In the genomic region with DNA sequence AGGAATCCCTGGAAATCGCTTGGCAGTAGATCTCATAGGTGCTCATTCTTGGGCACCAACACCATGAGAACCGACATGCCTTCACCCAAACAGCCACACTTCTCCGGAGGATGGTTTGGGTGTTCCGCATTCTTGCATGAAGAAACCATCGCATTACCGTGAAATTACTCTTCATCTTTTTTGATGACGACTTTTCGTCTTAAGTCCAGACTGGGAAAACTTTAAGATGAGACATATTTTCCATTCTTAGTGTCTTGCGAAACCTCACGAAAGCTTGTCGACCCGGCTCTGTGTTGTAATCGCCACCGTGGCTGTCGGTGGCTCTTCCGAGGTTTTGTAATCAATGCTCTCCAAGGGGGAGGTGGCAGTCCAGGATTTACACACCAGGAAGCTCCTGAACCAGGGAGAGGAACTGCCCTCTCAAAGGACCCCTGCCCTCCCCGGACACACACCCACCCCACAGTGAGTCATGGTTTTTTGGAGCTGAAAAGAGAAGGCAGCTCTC, we compare ENCODE assay signal across 9 cellular contexts. TPM values are rescaled to one million over a fixed set of nuclear protein-coding genes. Genes with fewer than 3 reads are reported as not detected.
DNase-seq lines count a peak whose midpoint lies in the region; ATAC-seq, FAIRE-seq and TF ChIP-seq lines count a peak whose summit lies in the region.
"Had no signal": no experiment of that assay in that cellular context is flagged by ENCODE, and none has a peak within 500 bp of the region (broad histone marks: within the 10 kb centered on the region; RNA-seq: fewer than 3 reads in every experiment).

No MANE protein-coding gene starts in this region.

- FAIRE-seq in HepG2 (lab: Jason Lieb, UNC): peak; percentile 84
- FAIRE-seq: endometrium had no signal

- peak overlapping the region; percentile 92 to 100 (median 99) for H3K27ac ChIP-seq in adrenal gland
- peak overlapping the region; percentile 91 for H3K27ac ChIP-seq in HepG2 (ENCODE audit: extremely low read length, insufficient read depth, low read length)
- H3K27ac ChIP-seq in vagina: peak overlapping the region; percentile 99

- 41 to 59% (median 44%) methylated on average over 17 of the region's 17 CpGs for WGBS in adrenal gland, 4 donors
- WGBS in HepG2 (ENCODE audit: low lambda C conversion rate): 2% methylated on average over 17 of the region's 17 CpGs

- H2AFZ ChIP-seq in HepG2 (ENCODE audit: low read length): no peak overlapping the region

- peak; percentile 72 to 73; a peak in 3 of 4 replicates for TF ChIP-seq EP300 in HepG2 (IDR thresholded peaks at IDR 0.05; ENCODE audit: low read depth in 2 of 2, low read length in 2 of 2)
- peak; percentile 53; the same call in 1 of the 2 replicates for TF ChIP-seq EP300 in HepG2 (CRISPR knock-in tag; IDR thresholded peaks at IDR 0.05; ENCODE audit: borderline replicate concordance)

- H3K9me3 ChIP-seq in adrenal gland (replicated peaks in 1 of 3) (no peaks in the 10 kb centered on the region), HepG2 (ENCODE audit: low read length) (no peaks in the 10 kb centered on the region), vagina (no peaks in the 10 kb centered on the region)

- in situ Hi-C loops in HepG2 (cut with HindIII; ENCODE audit: extremely low pct_ligation_motif_present, low pct_unique_long_range_greater_than_20kb): no loop called here

- H3K4me3 ChIP-seq in adrenal gland: peak overlapping the region in 1 of 4 donors; percentile 73
- peak overlapping the region; percentile 73 to 90 (median 76) for H3K4me3 ChIP-seq in HepG2 (replicated peaks in 1 of 3; ENCODE audit: insufficient read depth in 1 of 3, low read depth in 2 of 3, low read length in 3 of 3)
- H3K4me3 ChIP-seq in vagina: peak overlapping the region; percentile 84 to 95

- TF ChIP-seq CTCF in adrenal gland (IDR thresholded peaks at IDR 0.05) (no peak), HepG2 (CRISPR knock-in tag; IDR thresholded peaks at IDR 0.05) (peak; percentile 13; the same call in 1 of the 2 replicates), vagina (IDR thresholded peaks at IDR 0.05) (no peak)

- peak in 1 of 2 donors; percentile 64 for TF ChIP-seq POLR2A in adrenal gland (IDR thresholded peaks at IDR 0.05)
- TF ChIP-seq POLR2A in HepG2 (IDR thresholded peaks at IDR 0.05; ENCODE audit: insufficient read depth in 1 of 2, low read depth in 2 of 2, low read length in 2 of 2): peak; percentile 55 to 59; a peak in 3 of 4 replicates
- TF ChIP-seq POLR2A in vagina (IDR thresholded peaks at IDR 0.05): peak in 1 of 2 donors; percentile 8

- DNase-seq in AG08396 (ENCODE audit: low spot score) (peak; percentile 45), HuH-7.5 (ENCODE audit: low spot score) (peak; percentile 81), adrenal gland (peak; percentile 51 to 89 (median 86)), HepG2 (ENCODE audit: low spot score) (peak; percentile 93), vagina (ENCODE audit: extremely low spot score in 2 of 2) (no peak), HK-2 (ENCODE audit: unreplicated experiment) (no peak)

- POLR2A ChIA-PET in HepG2 (lab: Yijun Ruan, JAX): interaction anchor here (0.6 to 4.6 kb wide), 6 partner anchors 10 to 728 kb away, joined by 3 to 126 read pairs (median 8); partner anchors contain the start of genes HMGXB4 and RBFOX2

- H3K27me3 ChIP-seq in adrenal gland (no peaks in the 10 kb centered on the region), HepG2 (ENCODE audit: control insufficient read depth in 1 of 2, insufficient read depth in 2 of 2, low read length in 2 of 2) (no peaks in the 10 kb centered on the region; a peak in 1 of 5 replicates), vagina (no peaks in the 10 kb centered on the region)

- H3K36me3 ChIP-seq in adrenal gland (replicated peaks in 1 of 2) (no peaks in the 10 kb centered on the region), HepG2 (replicated peaks in 1 of 2; ENCODE audit: control insufficient read depth in 1 of 2, insufficient read depth in 2 of 2, low read length in 2 of 2) (peaks cover 2 to 16% of the 10 kb centered on the region in 2 experiments; a peak in 2 of 5 replicates), vagina (no peaks in the 10 kb centered on the region)

- intact Hi-C loops in adrenal gland (cut with DNase I) (no loop called here), HepG2 (cut with micrococcal nuclease; ENCODE audit: unreplicated experiment) (loop anchor here (1.0 kb wide), 2 partner anchors 11 to 27 kb away; no protein-coding TSS in a partner anchor), vagina (cut with DNase I) (no loop called here)

- TF ChIP-seq RAD21 in HepG2 (CRISPR knock-in tag; IDR thresholded peaks at IDR 0.05): no peak

- no TSS peak for BruUV-seq in HepG2 (replicated peaks; lab: Mats Ljungman, UMichigan)

- no peaks in the 10 kb centered on the region; the same call in 1 of the 2 replicates for H4K20me1 ChIP-seq in HepG2 (ENCODE audit: insufficient read depth, low read length)

- peaks cover 15 to 43% of the 10 kb centered on the region in 2 donors for H3K4me1 ChIP-seq in adrenal gland (replicated peaks in 1 of 2)
- H3K4me1 ChIP-seq in HepG2 (ENCODE audit: insufficient read depth, low read length): peaks cover 46% of the 10 kb centered on the region
- H3K4me1 ChIP-seq in vagina: peaks cover 45% of the 10 kb centered on the region

- H3K9ac ChIP-seq in HepG2 (ENCODE audit: insufficient read depth, low read depth, low read length): peak overlapping the region; percentile 94

- peaks cover 34% of the 10 kb centered on the region for H3K79me2 ChIP-seq in HepG2 (ENCODE audit: insufficient read depth, low read length)

- peak overlapping the region; percentile 88 for H3K4me2 ChIP-seq in HepG2 (ENCODE audit: low read depth, low read length)

- ATAC-seq in HepG2 (peak; percentile 25; the same call in 2 of the 3 replicates), HG03432 (IDR thresholded peaks at IDR 0.05; ENCODE audit: unreplicated experiment) (no peak), GM21367 (IDR thresholded peaks at IDR 0.05; ENCODE audit: unreplicated experiment) (no peak)

- CTCF ChIA-PET in HepG2 (lab: Yijun Ruan, JAX; ENCODE audit: low intra/inter-chr PET ratio, low total read pairs): no interaction called here

TF ChIP-seq in HepG2, 621 proteins besides CTCF, POLR2A, EP300 and RAD21 (continues in another document):
- TF ChIP-seq DPF2 (CRISPR knock-in tag; IDR thresholded peaks at IDR 0.05; ENCODE audit: borderline replicate concordance, low read depth) (no peak; the same call in 1 of the 2 replicates), CREM (IDR thresholded peaks at IDR 0.05) (peak; percentile 43), CREM (CRISPR knock-in tag; IDR thresholded peaks at IDR 0.05) (no peak)

RNA-seq across cellular contexts. Expression of gene TOM1, which starts 1.7 kb away (rescaled TPM):
- 100 to 1,000 TPM in 5 of 8 donors, 10 to 100 TPM in 3; 82.8 to 188 (median 109) TPM for total RNA-seq in adrenal gland
- polyA plus RNA-seq in adrenal gland: 100 to 1,000 TPM in 2 of 3 donors, 10 to 100 TPM in 1; 96.5 to 121 (median 111) TPM
- total RNA-seq in HepG2 (2016; rRNA removed; fragmentation: Illumina TruSeq; extraction: Trizol): 26.0 and 30.8 TPM in 2 replicates
- 8.2 and 8.9 TPM in 2 replicates for total RNA-seq in HepG2 (2016; cell fraction: cytosol; rRNA removed; fragmentation: Illumina TruSeq; extraction: Trizol; ENCODE audit: low read depth)
- 27.3 and 37.6 TPM in 2 replicates for total RNA-seq in HepG2 (2016; cell fraction: insoluble cytoplasmic fraction; rRNA removed; fragmentation: Illumina TruSeq; extraction: Trizol)
- 14.9 and 15.6 TPM in 2 replicates for total RNA-seq in HepG2 (2016; cell fraction: membrane; rRNA removed; fragmentation: Illumina TruSeq; extraction: Trizol)
- 23.1 and 32.7 TPM in 2 replicates for total RNA-seq in HepG2 (2016; cell fraction: nucleus; rRNA removed; fragmentation: Illumina TruSeq; extraction: Trizol)
- 87.3 and 109 TPM in 2 replicates for polyA plus RNA-seq in HepG2 (2011; rRNA removed)
- 88.6 and 94.3 TPM in 2 replicates for polyA plus RNA-seq in HepG2 (2011; cell fraction: cytosol; rRNA removed)
- polyA plus RNA-seq in HepG2 (2011; cell fraction: nucleus; rRNA removed): 114 and 120 TPM in 2 replicates
- polyA plus RNA-seq in HepG2 (2012): 46.6 and 59.1 TPM in 2 replicates
- 7.6 and 7.8 TPM in 2 replicates for polyA plus RNA-seq in HepG2 (2016; cell fraction: cytosol; fragmentation: Illumina TruSeq; extraction: Trizol; ENCODE audit: low read depth)
- 26.3 and 33.2 TPM in 2 replicates for polyA plus RNA-seq in HepG2 (2016; cell fraction: insoluble cytoplasmic fraction; fragmentation: Illumina TruSeq; extraction: Trizol; ENCODE audit: low read depth)
- polyA plus RNA-seq in HepG2 (2016; cell fraction: membrane; fragmentation: Illumina TruSeq; extraction: Trizol; ENCODE audit: low read depth): 11.4 and 13.9 TPM in 2 replicates
- 40.8 and 47.0 TPM in 2 replicates for polyA plus RNA-seq in HepG2 (2016; cell fraction: nucleus; fragmentation: Illumina TruSeq; extraction: Trizol; ENCODE audit: insufficient read depth, low read depth)
- polyA minus RNA-seq in HepG2 (2011; rRNA and poly(A)+ RNA removed; ENCODE audit: low replicate concordance): 56.0 and 249 TPM in 2 replicates
- 41.1 and 54.6 TPM in 2 replicates for polyA minus RNA-seq in HepG2 (2011; cell fraction: cytosol; rRNA and poly(A)+ RNA removed)
- 59.4 and 74.8 TPM in 2 replicates for polyA minus RNA-seq in HepG2 (2011; cell fraction: nucleus; rRNA and poly(A)+ RNA removed)
- 120 TPM for total RNA-seq in vagina

RNA-seq across cellular contexts. Expression of gene HMGXB4, which starts 44.1 kb away (rescaled TPM):
- 10 to 100 TPM in 6 of 8 donors, 1 to 10 TPM in 2; 5.4 to 26.1 (median 19.9) TPM for total RNA-seq in adrenal gland
- polyA plus RNA-seq in adrenal gland: 10 to 100 TPM in 1 of 3 donors, 1 to 10 TPM in 2; 5.5 to 19.7 (median 9.0) TPM
- 13.9 and 14.4 TPM in 2 replicates for total RNA-seq in HepG2 (2016; rRNA removed; fragmentation: Illumina TruSeq; extraction: Trizol)
- 4.6 and 5.0 TPM in 2 replicates for total RNA-seq in HepG2 (2016; cell fraction: cytosol; rRNA removed; fragmentation: Illumina TruSeq; extraction: Trizol; ENCODE audit: low read depth)
- total RNA-seq in HepG2 (2016; cell fraction: insoluble cytoplasmic fraction; rRNA removed; fragmentation: Illumina TruSeq; extraction: Trizol): 14.4 and 14.9 TPM in 2 replicates
- total RNA-seq in HepG2 (2016; cell fraction: membrane; rRNA removed; fragmentation: Illumina TruSeq; extraction: Trizol): 7.8 and 8.6 TPM in 2 replicates
- 19.3 and 22.2 TPM in 2 replicates for total RNA-seq in HepG2 (2016; cell fraction: nucleus; rRNA removed; fragmentation: Illumina TruSeq; extraction: Trizol)
- 12.1 and 16.3 TPM in 2 replicates for polyA plus RNA-seq in HepG2 (2011; rRNA removed)
- polyA plus RNA-seq in HepG2 (2011; cell fraction: cytosol; rRNA removed): 6.8 and 8.2 TPM in 2 replicates
- 15.1 and 15.5 TPM in 2 replicates for polyA plus RNA-seq in HepG2 (2011; cell fraction: nucleus; rRNA removed)
- 8.7 and 12.7 TPM in 2 replicates for polyA plus RNA-seq in HepG2 (2012)
- polyA plus RNA-seq in HepG2 (2016; cell fraction: cytosol; fragmentation: Illumina TruSeq; extraction: Trizol; ENCODE audit: low read depth): 0.37 and 0.62 TPM in 2 replicates
- polyA plus RNA-seq in HepG2 (2016; cell fraction: insoluble cytoplasmic fraction; fragmentation: Illumina TruSeq; extraction: Trizol; ENCODE audit: low read depth): 16.2 and 17.1 TPM in 2 replicates
- 2.7 and 2.9 TPM in 2 replicates for polyA plus RNA-seq in HepG2 (2016; cell fraction: membrane; fragmentation: Illumina TruSeq; extraction: Trizol; ENCODE audit: low read depth)
- 24.2 and 30.5 TPM in 2 replicates for polyA plus RNA-seq in HepG2 (2016; cell fraction: nucleus; fragmentation: Illumina TruSeq; extraction: Trizol; ENCODE audit: insufficient read depth, low read depth)
- 38.9 and 39.2 TPM in 2 replicates for polyA minus RNA-seq in HepG2 (2011; rRNA and poly(A)+ RNA removed; ENCODE audit: low replicate concordance)
- 8.6 and 10.1 TPM in 2 replicates for polyA minus RNA-seq in HepG2 (2011; cell fraction: cytosol; rRNA and poly(A)+ RNA removed)
- 59.7 and 70.8 TPM in 2 replicates for polyA minus RNA-seq in HepG2 (2011; cell fraction: nucleus; rRNA and poly(A)+ RNA removed)
- 12.8 TPM for total RNA-seq in vagina

Comparison
In these comparisons a context has a peak if more than half of its experiments do, and no peak if none do; other contexts are left out.
1. DNase-seq: peak in AG08396 (single experiment), HuH-7.5 (single experiment), adrenal gland (7 of 7) and HepG2 (single experiment); none in vagina (0 of 2) and HK-2 (single experiment).
2. Peak in every context shown above with its lines, with median percentiles within 50 percentile points of each other: H3K27ac ChIP-seq.